In genomic region chr17:81295031-81295677, GRCh38 we compare ENCODE assay signal across 8 cellular contexts. TPM values are rescaled to one million over a fixed set of nuclear protein-coding genes. Genes with fewer than 3 reads are reported as not detected.
DNase-seq lines count a peak whose midpoint lies in the region; TF ChIP-seq lines count a peak whose summit lies in the region.

Gene SLC38A10, minus strand, starts transcription at chr17:81295307. Its CDS starts 386 bp downstream, at chr17:81294921.

- no peaks in the 10 kb centered on the region for H3K27me3 ChIP-seq in SJCRH30
- H3K27me3 ChIP-seq in stomach, result no peaks in the 10 kb centered on the region

- peak within 1 kb of the TSS; percentile 95 for H3K4me3 Mint-ChIP-seq in neural crest cell

- H3K27ac Mint-ChIP-seq in neural crest cell (ENCODE audit: unreplicated experiment), result peak within 1 kb of the TSS; percentile 71

- no peaks in the 10 kb centered on the region for H3K27me3 Mint-ChIP-seq in neural crest cell (ENCODE audit: low read depth)

- H3K36me3 ChIP-seq in SJCRH30 (no peaks in the 10 kb centered on the region), stomach (peaks cover 0 to 9% (median 6%) of the 10 kb centered on the region in 4 donors)

- H3K27ac ChIP-seq in SJCRH30 (peak within 1 kb of the TSS; percentile 53), stomach (peak within 1 kb of the TSS; percentile 93 to 99 (median 98))

- TF ChIP-seq CTCF in fibroblast of villous mesenchyme (IDR thresholded peaks at IDR 0.05; ENCODE audit: insufficient read depth, low read depth, low read length) (no peak), neural crest cell (conservative IDR thresholded peaks at IDR 0.05) (no peak), stomach (IDR thresholded peaks at IDR 0.05) (no peak)

- peak in 2 of 4 donors; percentile 60 to 78 for TF ChIP-seq POLR2A in stomach (IDR thresholded peaks at IDR 0.05)

- H3K4me1 ChIP-seq in SJCRH30 (peaks cover 29% of the 10 kb centered on the region), stomach (peaks cover 33 to 48% (median 45%) of the 10 kb centered on the region in 4 donors)

- H3K4me3 ChIP-seq in SJCRH30 (peak within 1 kb of the TSS; percentile 82), fibroblast of villous mesenchyme (ENCODE audit: low read depth, low read length) (peak within 1 kb of the TSS; percentile 86), stomach (peak within 1 kb of the TSS; percentile 71 to 92 (median 84))

- WGBS in stomach, 5 donors, result 0 to 1% (median 0%) methylated on average over 33 to 59 of the region's 59 CpGs

- peaks cover 22% of the 10 kb centered on the region for H3K4me1 Mint-ChIP-seq in neural crest cell

- intact Hi-C loops in stomach (cut with DNase I; ENCODE audit: low total_unique reads), result no loop called here

- no peaks in the 10 kb centered on the region for H3K36me3 Mint-ChIP-seq in neural crest cell (ENCODE audit: low read depth)

- DNase-seq in ELR (ENCODE audit: low read depth), result peak; percentile 93
- peak; percentile 39 for DNase-seq in GOT3 (lab: John Stamatoyannopoulos, UW)
- DNase-seq in LoVo (ENCODE audit: low spot score), result peak; percentile 90
- DNase-seq in SJCRH30, result peak; percentile 96 to 97
- DNase-seq in activated gamma-delta T cell treated with Interleukin-2 at 50 U/mL for 16 hours, result peak; percentile 89
- DNase-seq in fibroblast of villous mesenchyme (ENCODE audit: low read depth), result peak; percentile 86
- peak; percentile 81 for DNase-seq in neural crest cell (ENCODE audit: low read depth, low spot score)
- DNase-seq in stomach, result peak; percentile 94

- TF ChIP-seq EP300 in stomach (IDR thresholded peaks at IDR 0.05), result no peak

- H3K9me3 ChIP-seq in SJCRH30 (replicated peaks), result no peaks in the 10 kb centered on the region
- no peaks in the 10 kb centered on the region for H3K9me3 ChIP-seq in stomach

- no peaks in the 10 kb centered on the region for H3K9me3 Mint-ChIP-seq in neural crest cell

RNA-seq across cellular contexts. Expression of gene SLC38A10, which starts in this region (rescaled TPM):
- 97.0 and 99.8 TPM in 2 replicates for total RNA-seq in SJCRH30 (2014; rRNA removed; shearing (Covaris generic))
- total RNA-seq in fibroblast of villous mesenchyme (51.4 and 57.3 TPM in 2 replicates), neural crest cell (59.6 and 63.3 TPM in 2 replicates), stomach (100 to 1,000 TPM in 2 of 5 donors, 10 to 100 TPM in 3; 27.4 to 140 (median 82.6) TPM)
- 10 to 100 TPM; 18.6 to 78.1 (median 56.4) TPM for polyA plus RNA-seq in stomach

Comparison
In these comparisons a context has a peak if more than half of its experiments do, and no peak if none do; other contexts are left out.
1. Peak in every context shown above with its lines: DNase-seq, H3K4me3 ChIP-seq and H3K27ac ChIP-seq.
2. DNase-seq: peak in every context shown above with its lines; median percentile 96 in SJCRH30; 94 in stomach; 93 in ELR; 90 in LoVo; 89 in activated gamma-delta T cell treated with Interleukin-2 at 50 U/mL for 16 hours; 86 in fibroblast of villous mesenchyme; 81 in neural crest cell; 39 in GOT3.